15 cellular contexts compared by ENCODE assay signal in the genomic region with DNA sequence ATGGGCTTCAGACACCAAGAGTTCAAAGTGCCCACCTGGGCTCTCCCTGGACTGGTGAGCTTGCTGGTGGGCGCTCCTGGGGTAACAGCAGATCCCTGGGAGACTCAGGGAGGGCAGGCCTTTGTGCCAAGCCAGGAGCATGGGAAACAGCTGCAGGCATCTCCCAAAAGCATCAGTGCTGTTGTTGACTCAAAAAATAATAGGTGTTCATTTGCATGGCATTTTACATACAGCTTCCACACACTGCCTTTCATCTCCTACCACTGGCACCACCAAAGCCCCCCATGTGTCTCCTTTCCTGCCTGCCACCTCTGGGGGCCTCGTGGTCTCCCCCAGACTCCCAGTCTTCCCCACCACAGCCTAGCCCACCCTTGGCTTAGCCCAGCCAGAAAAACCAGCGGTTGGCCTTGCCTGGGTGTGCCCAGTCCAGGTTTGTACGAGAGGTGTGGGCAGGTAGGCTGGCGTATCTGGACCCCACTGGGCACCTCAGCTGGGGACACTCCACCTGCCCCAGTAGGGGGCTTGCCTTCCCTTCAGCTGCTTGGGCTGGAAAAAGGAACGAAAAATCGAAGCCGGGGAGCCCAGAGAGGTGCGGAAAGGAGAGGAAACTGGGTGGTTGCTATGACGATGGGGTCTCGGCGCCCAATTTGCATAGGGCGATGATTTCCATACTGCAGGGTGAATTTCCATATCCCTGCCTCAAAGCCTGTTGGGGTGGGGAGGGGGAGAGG. TPM values are rescaled to one million over a fixed set of nuclear protein-coding genes. Genes with fewer than 3 reads are reported as not detected.
DNase-seq lines count a peak whose midpoint lies in the region; ATAC-seq and TF ChIP-seq lines count a peak whose summit lies in the region.
"Had no signal": no experiment of that assay in that cellular context is flagged by ENCODE, and none has a peak within 500 bp of the region (broad histone marks: within the 10 kb centered on the region; RNA-seq: fewer than 3 reads in every experiment).

No MANE protein-coding gene starts in this region.

- H4K20me1 ChIP-seq in neural progenitor cell (ENCODE audit: low read depth) (no peaks in the 10 kb centered on the region), smooth muscle cell (ENCODE audit: low read depth) (no peaks in the 10 kb centered on the region)

- H3K9ac ChIP-seq in neural progenitor cell: no peak overlapping the region
- no peak overlapping the region for H3K9ac ChIP-seq in smooth muscle cell (ENCODE audit: low read depth)

- TF ChIP-seq POLR2A in right lobe of liver (IDR thresholded peaks at IDR 0.05): no peak

- WGBS in right lobe of liver (ENCODE audit: insufficient coverage, low coverage, low lambda C conversion rate, missing lambda C conversion rate): 4% methylated on average over 12 of the region's 13 CpGs
- WGBS in smooth muscle cell (ENCODE audit: low lambda C conversion rate): 22% methylated on average over 13 of the region's 13 CpGs

- H3K9me3 Mint-ChIP-seq in WTC11 (no peaks in the 10 kb centered on the region), neural progenitor cell (no peaks in the 10 kb centered on the region)
- H3K9me3 Mint-ChIP-seq: effector memory CD8-positive, alpha-beta T cell had no signal

- DNase-seq in DMS153 (lab: John Stamatoyannopoulos, UW) (peak; percentile 5), DMS153 treated with DMSO at 0.1 percent for 48 hours (lab: John Stamatoyannopoulos, UW; ENCODE audit: unreplicated experiment) (no peak), WTC11 (ENCODE audit: low spot score) (peak; percentile 68), neural progenitor cell (ENCODE audit: low spot score) (no peak), right lobe of liver (no peak), smooth muscle cell (lab: John Stamatoyannopoulos, UW; ENCODE audit: unreplicated experiment) (no peak)
- DNase-seq in stimulated activated CD4-positive, alpha-beta T cell treated with anti-CD3 and anti-CD28 coated beads, Interleukin-4, amount 100 ng/mL, for 4 hours: no peak
- DNase-seq: 8988T; activated CD8-positive, alpha-beta memory T cell treated with anti-CD3 and anti-CD28 coated beads, Interleukin-2, amount 10 ng/mL, durations not matched to agents 7 days and 5 days; Calu3; effector memory CD8-positive, alpha-beta T cell; head of caudate nucleus; T-helper 9 cell had no signal

- no peaks in the 10 kb centered on the region for H3K9me3 ChIP-seq in neural progenitor cell (ENCODE audit: low read depth)
- H3K9me3 ChIP-seq in right lobe of liver: no peaks in the 10 kb centered on the region
- H3K9me3 ChIP-seq in smooth muscle cell (replicated peaks; ENCODE audit: low read depth): no peaks in the 10 kb centered on the region

- no peak for TF ChIP-seq CTCF in WTC11 (IDR thresholded peaks at IDR 0.05)
- no peak for TF ChIP-seq CTCF in neural progenitor cell (IDR thresholded peaks at IDR 0.05)
- no peak for TF ChIP-seq CTCF in right lobe of liver (IDR thresholded peaks at IDR 0.05)
- no peak for TF ChIP-seq CTCF in smooth muscle cell (IDR thresholded peaks at IDR 0.05; ENCODE audit: borderline replicate concordance, insufficient read depth, poor library complexity, severe bottlenecking)

- H3K27me3 Mint-ChIP-seq in WTC11 (ENCODE audit: low read depth) (peaks cover 74% of the 10 kb centered on the region), neural progenitor cell (ENCODE audit: insufficient read depth, low read depth) (peaks cover 19% of the 10 kb centered on the region)

- CTCF ChIA-PET in WTC11 (lab: Charles Lee): interaction anchor here (0.9 to 24.2 kb wide), 5 partner anchors 12 to 86 kb away, joined by 3 to 623 read pairs (median 3); no protein-coding TSS in a partner anchor

- H3K79me2 ChIP-seq in neural progenitor cell (ENCODE audit: low read depth) (no peaks in the 10 kb centered on the region), smooth muscle cell (ENCODE audit: low read depth) (no peaks in the 10 kb centered on the region)

- H3K27me3 ChIP-seq in neural progenitor cell (peaks cover 15% of the 10 kb centered on the region), right lobe of liver (no peaks in the 10 kb centered on the region), smooth muscle cell (ENCODE audit: low read depth) (peaks cover 34% of the 10 kb centered on the region)

- H3K4me3 ChIP-seq in neural progenitor cell (peak overlapping the region; percentile 43), right lobe of liver (no peak overlapping the region), smooth muscle cell (no peak overlapping the region)

- H2AFZ ChIP-seq in neural progenitor cell (replicated peaks) (peak overlapping the region; percentile 15), smooth muscle cell (ENCODE audit: low read depth) (no peak overlapping the region)

- peak overlapping the region; percentile 61 for H3K4me3 Mint-ChIP-seq in WTC11
- peak overlapping the region; percentile 75 for H3K4me3 Mint-ChIP-seq in neural progenitor cell
- H3K4me3 Mint-ChIP-seq: activated CD8-positive, alpha-beta memory T cell treated with anti-CD3 and anti-CD28 coated beads, Interleukin-2, amount 10 ng/mL, durations not matched to agents 7 days and 5 days; effector memory CD8-positive, alpha-beta T cell had no signal

- H3K27ac ChIP-seq in neural progenitor cell (no peak overlapping the region), right lobe of liver (no peak overlapping the region), smooth muscle cell (ENCODE audit: low read depth) (no peak overlapping the region)

- H3K36me3 ChIP-seq in neural progenitor cell: no peaks in the 10 kb centered on the region
- H3K36me3 ChIP-seq in right lobe of liver: no peaks in the 10 kb centered on the region
- H3K36me3 ChIP-seq in smooth muscle cell (ENCODE audit: low read depth): no peaks in the 10 kb centered on the region

- H3K4me2 ChIP-seq in neural progenitor cell (peak overlapping the region; percentile 81), smooth muscle cell (no peak overlapping the region)

- POLR2A ChIA-PET in WTC11 (lab: Charles Lee): interaction anchor here (0.6 kb wide), 1 partner anchor 9 kb away, joined by 5 read pairs; no protein-coding TSS in a partner anchor

- H3K4me1 Mint-ChIP-seq in WTC11: peaks cover 46% of the 10 kb centered on the region
- H3K4me1 Mint-ChIP-seq in neural progenitor cell: peaks cover 25% of the 10 kb centered on the region

- H3K36me3 Mint-ChIP-seq in WTC11: no peaks in the 10 kb centered on the region
- H3K36me3 Mint-ChIP-seq in neural progenitor cell: no peaks in the 10 kb centered on the region

- peaks cover 20% of the 10 kb centered on the region for H3K4me1 ChIP-seq in neural progenitor cell
- no peaks in the 10 kb centered on the region for H3K4me1 ChIP-seq in right lobe of liver
- H3K4me1 ChIP-seq in smooth muscle cell (ENCODE audit: low read depth): peaks cover 8% of the 10 kb centered on the region

- intact Hi-C loops in right lobe of liver (cut with DNase I): no loop called here

- H3K27ac Mint-ChIP-seq in WTC11 (no peak overlapping the region), neural progenitor cell (peak overlapping the region; percentile 43)
- H3K27ac Mint-ChIP-seq: activated CD8-positive, alpha-beta memory T cell treated with anti-CD3 and anti-CD28 coated beads, Interleukin-2, amount 10 ng/mL, durations not matched to agents 7 days and 5 days; effector memory CD8-positive, alpha-beta T cell had no signal

- peaks cover 9% of the 10 kb centered on the region for H3F3A ChIP-seq in neural progenitor cell (ENCODE audit: low read depth)
- H3F3A ChIP-seq in smooth muscle cell (ENCODE audit: low read depth): no peaks in the 10 kb centered on the region

- ATAC-seq in GM21515 (IDR thresholded peaks at IDR 0.05; ENCODE audit: unreplicated experiment) (peak; percentile 55), WTC11 (peak; percentile 81), right lobe of liver (no peak)
- ATAC-seq: activated CD8-positive, alpha-beta memory T cell treated with anti-CD3 and anti-CD28 coated beads, Interleukin-2, amount 10 ng/mL, durations not matched to agents 7 days and 5 days; effector memory CD8-positive, alpha-beta T cell had no signal

TF ChIP-seq in WTC11, 78 proteins besides CTCF, POLR2A, EP300 and RAD21 (continues in another document):
- TF ChIP-seq ATF1 (CRISPR knock-in tag; IDR thresholded peaks at IDR 0.05): no peak
- peak; percentile 96 for TF ChIP-seq ZNF423 (CRISPR knock-in tag; IDR thresholded peaks at IDR 0.05)
- TF ChIP-seq ESRRA (CRISPR knock-in tag; IDR thresholded peaks at IDR 0.05; ENCODE audit: borderline replicate concordance): no peak
- TF ChIP-seq MXD4 (CRISPR knock-in tag; IDR thresholded peaks at IDR 0.05; ENCODE audit: borderline replicate concordance): no peak

RNA-seq across cellular contexts. Expression of gene POU2F3, which starts 15.0 kb away (rescaled TPM):
- total RNA-seq in WTC11 (2021) (0.37 to 0.78 TPM (median 0.61 TPM) in 3 replicates), neural progenitor cell (ENCODE audit: low replicate concordance) (1.4 TPM in 1 of 2 replicates, not detected in the other), right lobe of liver (not detected), smooth muscle cell (2.8 TPM in 1 of 2 replicates, not detected in the other)
- polyA plus RNA-seq in smooth muscle cell: 0.34 TPM in 1 of 2 replicates, not detected in the other
- total RNA-seq: activated CD8-positive, alpha-beta memory T cell treated with anti-CD3 and anti-CD28 coated beads, Interleukin-2, amount 10 ng/mL, durations not matched to agents 7 days and 5 days; mononuclear cell had no signal

RNA-seq across cellular contexts. Expression of gene OAF, which starts 44.1 kb away (rescaled TPM):
- 3.2 to 5.6 TPM (median 4.2 TPM) in 3 replicates for total RNA-seq in WTC11 (2021)
- total RNA-seq in neural progenitor cell (ENCODE audit: low replicate concordance): 0.46 and 0.47 TPM in 2 replicates
- total RNA-seq in right lobe of liver: 100 to 1,000 TPM; 199 to 271 (median 220) TPM
- total RNA-seq in smooth muscle cell: 41.6 and 42.9 TPM in 2 replicates
- 69.8 and 112 TPM in 2 replicates for polyA plus RNA-seq in smooth muscle cell

Comparison
In these comparisons a context has a peak if more than half of its experiments do, and no peak if none do; other contexts are left out.
1. DNase-seq: peak in DMS153 (single experiment) and WTC11 (single experiment); none in DMS153 treated with DMSO at 0.1 percent for 48 hours (single experiment), neural progenitor cell (single experiment), right lobe of liver (0 of 3), stimulated activated CD4-positive, alpha-beta T cell treated with anti-CD3 and anti-CD28 coated beads, Interleukin-4, amount 100 ng/mL, for 4 hours (0 of 2) and smooth muscle cell (single experiment).
2. ATAC-seq: peak in GM21515 (single experiment) and WTC11 (single experiment); none in right lobe of liver (0 of 4).